In genomic region chr6:7389162-7389450, GRCh38 we compare ENCODE assay signal across 8 cellular contexts. TPM values are rescaled to one million over a fixed set of nuclear protein-coding genes. Genes with fewer than 3 reads are reported as not detected.
DNase-seq lines count a peak whose midpoint lies in the region; ATAC-seq and TF ChIP-seq lines count a peak whose summit lies in the region.

No MANE protein-coding gene starts in this region.

- intact Hi-C loops in adrenal gland (cut with DNase I): loop anchor here in 1 of 2 donors (10.0 kb wide), 1 partner anchor 114 kb away; no protein-coding TSS in a partner anchor

- H3K9me3 Mint-ChIP-seq in immature natural killer cell: peaks cover 0 to 2% (median 0%) of the 10 kb centered on the region in 6 donors
- H3K9me3 Mint-ChIP-seq in stimulated activated naive CD8-positive, alpha-beta T cell treated with anti-CD3 and anti-CD28 coated beads, Interleukin-15, amount 100 ng/mL, for 72 hours: no peaks in the 10 kb centered on the region

- no peak for TF ChIP-seq CTCF in adrenal gland (IDR thresholded peaks at IDR 0.05)

- WGBS in adrenal gland, 4 donors: 0 to 3% (median 1%) methylated on average over 6 to 11 of the region's 11 CpGs

- peak overlapping the region; percentile 87 to 93 (median 91) for H3K27ac ChIP-seq in adrenal gland

- H3K27ac Mint-ChIP-seq in immature natural killer cell: peak overlapping the region; percentile 93 to 99 (median 97)
- H3K27ac Mint-ChIP-seq in stimulated activated naive CD8-positive, alpha-beta T cell treated with anti-CD3 and anti-CD28 coated beads, Interleukin-15, amount 100 ng/mL, for 72 hours: peak overlapping the region; percentile 97 to 98

- H3K27me3 ChIP-seq in adrenal gland: no peaks in the 10 kb centered on the region

- peak overlapping the region; percentile 17 to 83 (median 76) for H3K4me3 ChIP-seq in adrenal gland

- peaks cover 0 to 4% (median 0%) of the 10 kb centered on the region in 3 donors for H3K36me3 Mint-ChIP-seq in immature natural killer cell

- no peak for ATAC-seq in stimulated activated naive CD8-positive, alpha-beta T cell treated with anti-CD3 and anti-CD28 coated beads, Interleukin-15, amount 100 ng/mL, for 72 hours
- ATAC-seq in HG03521 (IDR thresholded peaks at IDR 0.05; ENCODE audit: unreplicated experiment) (no peak), GM18517 (IDR thresholded peaks at IDR 0.05; ENCODE audit: unreplicated experiment) (no peak)

- H3K27me3 Mint-ChIP-seq in immature natural killer cell (ENCODE audit: low read depth in 3 of 3): peaks cover 7 to 21% (median 10%) of the 10 kb centered on the region in 3 donors
- no peaks in the 10 kb centered on the region for H3K27me3 Mint-ChIP-seq in stimulated activated naive CD8-positive, alpha-beta T cell treated with anti-CD3 and anti-CD28 coated beads, Interleukin-15, amount 100 ng/mL, for 72 hours

- no peaks in the 10 kb centered on the region for H3K36me3 ChIP-seq in adrenal gland (replicated peaks in 1 of 2)

- no peak for TF ChIP-seq POLR2A in adrenal gland (IDR thresholded peaks at IDR 0.05)

- DNase-seq in AG20443 (ENCODE audit: low spot score): peak; percentile 69
- peak; percentile 56 for DNase-seq in HEK293T (ENCODE audit: extremely low spot score)
- DNase-seq in adrenal gland: peak in 6 of 7 donors; percentile 68 to 84 (median 81)
- DNase-seq in immature natural killer cell: no peak
- DNase-seq in stimulated activated naive CD8-positive, alpha-beta T cell treated with anti-CD3 and anti-CD28 coated beads, Interleukin-15, amount 100 ng/mL, for 72 hours: no peak
- DNase-seq in globus pallidus (ENCODE audit: low spot score): no peak

- CTCF ChIA-PET in HEK293T (lab: Yijun Ruan, JAX): no interaction called here

- H3K4me3 Mint-ChIP-seq in immature natural killer cell: peak overlapping the region; percentile 90 to 98 (median 92)
- H3K4me3 Mint-ChIP-seq in stimulated activated naive CD8-positive, alpha-beta T cell treated with anti-CD3 and anti-CD28 coated beads, Interleukin-15, amount 100 ng/mL, for 72 hours: peak overlapping the region; percentile 79 to 94

- peaks cover 11 to 37% of the 10 kb centered on the region in 2 donors for H3K4me1 ChIP-seq in adrenal gland (replicated peaks in 1 of 2)

- peaks cover 37 to 46% of the 10 kb centered on the region in 2 donors for H3K4me1 Mint-ChIP-seq in immature natural killer cell
- peaks cover 36% of the 10 kb centered on the region for H3K4me1 Mint-ChIP-seq in stimulated activated naive CD8-positive, alpha-beta T cell treated with anti-CD3 and anti-CD28 coated beads, Interleukin-15, amount 100 ng/mL, for 72 hours

- POLR2A ChIA-PET in HEK293T (lab: Yijun Ruan, JAX): interaction anchor here (0.6 to 2.8 kb wide), 31 partner anchors 11 to 702 kb away, joined by 3 to 20 read pairs (median 4); partner anchors contain the start of genes SNRNP48 and SSR1

- H3K9me3 ChIP-seq in adrenal gland (replicated peaks in 1 of 3): no peaks in the 10 kb centered on the region

TF ChIP-seq in HEK293T, 16 proteins besides CTCF, POLR2A, EP300 and RAD21:
- TF ChIP-seq LEF1 (IDR thresholded peaks at IDR 0.05; ENCODE audit: borderline replicate concordance) (no peak), CTBP1 (IDR thresholded peaks at IDR 0.05; ENCODE audit: borderline replicate concordance) (no peak), ARNT (IDR thresholded peaks at IDR 0.05) (no peak), FOXK2 (IDR thresholded peaks at IDR 0.05) (no peak), SP1 (IDR thresholded peaks at IDR 0.05) (no peak), BHLHE40 (IDR thresholded peaks at IDR 0.05; ENCODE audit: borderline replicate concordance) (no peak), TARDBP (IDR thresholded peaks at IDR 0.05) (no peak), FOXM1 (IDR thresholded peaks at IDR 0.05; ENCODE audit: borderline replicate concordance) (no peak), SUZ12 (IDR thresholded peaks at IDR 0.05) (no peak), ELF4 (IDR thresholded peaks at IDR 0.05) (no peak), NFRKB (IDR thresholded peaks at IDR 0.05) (no peak), L3MBTL2 (conservative IDR thresholded peaks at IDR 0.05) (no peak)

RNA-seq across cellular contexts. Expression of gene CAGE1, which starts 0.4 kb away (rescaled TPM):
- under 1 TPM in 3 of 8 donors, not detected in 5; 0.08 to 0.25 (median 0.25) TPM for total RNA-seq in adrenal gland
- polyA plus RNA-seq in adrenal gland (not detected), immature natural killer cell (under 1 TPM in 1 of 3 donors, not detected in 2; 0.21 TPM)

RNA-seq across cellular contexts. Expression of gene RIOK1, which starts 0.5 kb away (rescaled TPM):
- 10 to 100 TPM in 6 of 8 donors, 1 to 10 TPM in 2; 6.0 to 18.8 (median 14.8) TPM for total RNA-seq in adrenal gland
- polyA plus RNA-seq in adrenal gland (10 to 100 TPM in 2 of 3 donors, 1 to 10 TPM in 1; 8.6 to 21.1 (median 14.9) TPM), immature natural killer cell (10 to 100 TPM; 14.0 to 23.7 (median 15.6) TPM)

Comparison
In these comparisons a context has a peak if more than half of its experiments do, and no peak if none do; other contexts are left out.
1. DNase-seq: peak in AG20443 (single experiment), HEK293T (single experiment) and adrenal gland (6 of 7); none in immature natural killer cell (0 of 3), stimulated activated naive CD8-positive, alpha-beta T cell treated with anti-CD3 and anti-CD28 coated beads, Interleukin-15, amount 100 ng/mL, for 72 hours (0 of 2) and globus pallidus (single experiment).